ENCODE assay signal across 8 cellular contexts in genomic region chr13:20161275-20161950, GRCh38. TPM values are rescaled to one million over a fixed set of nuclear protein-coding genes. Genes with fewer than 3 reads are reported as not detected.
DNase-seq lines count a peak whose midpoint lies in the region; ATAC-seq, FAIRE-seq and TF ChIP-seq lines count a peak whose summit lies in the region.

No MANE protein-coding gene starts in this region.

- WGBS in lung, 2 donors: 4 to 5% methylated on average over 55 to 79 of the region's 79 CpGs

- H3K4me3 Mint-ChIP-seq in astrocyte (ENCODE audit: unreplicated experiment): peak overlapping the region; percentile 45
- peak overlapping the region; percentile 80 to 84 for H3K4me3 Mint-ChIP-seq in stimulated activated naive B cell treated with anti-CD40 and anti-IgM and Interleukin-4, amounts not matched to agents 10 μg/mL and 1 μg/mL and 100 μg/mL, for 72 hours

- no peak for DNase-seq in HFF-Myc (ENCODE audit: extremely low read depth, low read depth)
- no peak for DNase-seq in PC-3
- no peak for DNase-seq in astrocyte (ENCODE audit: low read depth)
- no peak for DNase-seq in lung (ENCODE audit: low spot score)
- DNase-seq in stimulated activated naive B cell treated with anti-CD40 and anti-IgM and Interleukin-4, amounts not matched to agents 10 μg/mL and 1 μg/mL and 100 μg/mL, for 72 hours: peak; percentile 58
- no peak for DNase-seq in NCI-H128 (lab: John Stamatoyannopoulos, UW; ENCODE audit: unreplicated experiment)
- no peak for DNase-seq in GM12892 (ENCODE audit: insufficient read length)

- H3K79me2 ChIP-seq in PC-3 (ENCODE audit: low read length): no peaks in the 10 kb centered on the region
- H3K79me2 ChIP-seq in astrocyte (ENCODE audit: insufficient read depth, low read length): no peaks in the 10 kb centered on the region

- H3K9ac ChIP-seq in PC-3 (ENCODE audit: low read length) (no peak overlapping the region), astrocyte (ENCODE audit: low read length) (no peak overlapping the region)

- no peaks in the 10 kb centered on the region for H3K9me3 ChIP-seq in PC-3 (ENCODE audit: low read length)
- H3K9me3 ChIP-seq in astrocyte (ENCODE audit: insufficient read depth, low read depth, low read length): no peaks in the 10 kb centered on the region
- no peaks in the 10 kb centered on the region for H3K9me3 ChIP-seq in lung (ENCODE audit: control insufficient read depth in 2 of 2, insufficient read depth in 1 of 2, low read length in 1 of 2)

- no peaks in the 10 kb centered on the region for H3K9me2 ChIP-seq in PC-3 (replicated peaks; ENCODE audit: low read length)

- POLR2A ChIA-PET in PC-3 (lab: Charles Lee; ENCODE audit: unreplicated experiment): no interaction called here

- no peak overlapping the region; the same call in 1 of the 2 replicates for H2AFZ ChIP-seq in PC-3 (ENCODE audit: low read length)
- H2AFZ ChIP-seq in astrocyte (ENCODE audit: low read depth, low read length): peak overlapping the region; percentile 54

- no peak overlapping the region for H3K27ac Mint-ChIP-seq in astrocyte (ENCODE audit: unreplicated experiment)
- peak overlapping the region; percentile 85 for H3K27ac Mint-ChIP-seq in stimulated activated naive B cell treated with anti-CD40 and anti-IgM and Interleukin-4, amounts not matched to agents 10 μg/mL and 1 μg/mL and 100 μg/mL, for 72 hours

- H3K9me3 Mint-ChIP-seq in astrocyte (ENCODE audit: unreplicated experiment): peaks cover 4% of the 10 kb centered on the region
- no peaks in the 10 kb centered on the region for H3K9me3 Mint-ChIP-seq in stimulated activated naive B cell treated with anti-CD40 and anti-IgM and Interleukin-4, amounts not matched to agents 10 μg/mL and 1 μg/mL and 100 μg/mL, for 72 hours

- H3K4me2 ChIP-seq in PC-3 (ENCODE audit: low read length) (peak overlapping the region; percentile 98), astrocyte (ENCODE audit: low read length) (peak overlapping the region; percentile 86)

- H3K27ac ChIP-seq in PC-3 (ENCODE audit: low read length) (no peak overlapping the region), astrocyte (ENCODE audit: low read depth, low read length) (no peak overlapping the region), lung (ENCODE audit: low read depth in 1 of 2, low read length in 1 of 2) (peak overlapping the region in 1 of 2 donors; percentile 88)

- peaks cover 7% of the 10 kb centered on the region; the same call in 1 of the 2 replicates for H3K27me3 ChIP-seq in PC-3 (ENCODE audit: low read length)
- peaks cover 44% of the 10 kb centered on the region for H3K27me3 ChIP-seq in astrocyte (ENCODE audit: insufficient read depth, low read length)
- H3K27me3 ChIP-seq in lung (ENCODE audit: control insufficient read depth, insufficient read depth): no peaks in the 10 kb centered on the region

- H3K36me3 Mint-ChIP-seq in astrocyte (ENCODE audit: low read depth, unreplicated experiment): no peaks in the 10 kb centered on the region
- H3K36me3 Mint-ChIP-seq in stimulated activated naive B cell treated with anti-CD40 and anti-IgM and Interleukin-4, amounts not matched to agents 10 μg/mL and 1 μg/mL and 100 μg/mL, for 72 hours: no peaks in the 10 kb centered on the region

- TF ChIP-seq CTCF in GM12875 (IDR thresholded peaks at IDR 0.05; ENCODE audit: borderline replicate concordance, insufficient read depth, low read depth, low read length) (no peak), HFF-Myc (IDR thresholded peaks at IDR 0.05; ENCODE audit: low read depth, low read length, missing control alignments) (no peak), PC-3 (conservative IDR thresholded peaks at IDR 0.05; ENCODE audit: low read depth, low read length) (no peak), astrocyte (IDR thresholded peaks at IDR 0.05; ENCODE audit: insufficient read depth, low read depth, low read length) (no peak), lung (IDR thresholded peaks at IDR 0.05; ENCODE audit: control extremely low read depth, extremely low read depth) (no peak)

- H3K27me3 Mint-ChIP-seq in astrocyte (ENCODE audit: low read depth, unreplicated experiment): peaks cover 41% of the 10 kb centered on the region
- H3K27me3 Mint-ChIP-seq in stimulated activated naive B cell treated with anti-CD40 and anti-IgM and Interleukin-4, amounts not matched to agents 10 μg/mL and 1 μg/mL and 100 μg/mL, for 72 hours: peaks cover 13 to 27% of the 10 kb centered on the region in 2 donors

- FAIRE-seq in astrocyte (lab: Jason Lieb, UNC): no peak
- FAIRE-seq in GM12892 (lab: Jason Lieb, UNC): no peak

- CTCF ChIA-PET in PC-3 (lab: Charles Lee): no interaction called here

- TF ChIP-seq POLR2A in GM12892 (IDR thresholded peaks at IDR 0.05; ENCODE audit: low read depth, low read length): no peak

- H4K20me1 ChIP-seq in PC-3 (ENCODE audit: low read length): no peaks in the 10 kb centered on the region
- no peaks in the 10 kb centered on the region for H4K20me1 ChIP-seq in astrocyte (ENCODE audit: insufficient read depth, low read length)

- H3K4me1 ChIP-seq in PC-3 (ENCODE audit: insufficient read depth, low read length) (peaks cover 24% of the 10 kb centered on the region), astrocyte (ENCODE audit: insufficient read depth, low read length) (peaks cover 5% of the 10 kb centered on the region), lung (ENCODE audit: control insufficient read depth in 2 of 2, insufficient read depth in 2 of 2, low read length in 2 of 2) (peaks cover 4 to 13% of the 10 kb centered on the region in 2 donors)

- ATAC-seq in PC-3: no peak
- ATAC-seq in lung (ENCODE audit: insufficient read depth, low FRiP score): peak; percentile 22
- peak; percentile 70 to 74 for ATAC-seq in stimulated activated naive B cell treated with anti-CD40 and anti-IgM and Interleukin-4, amounts not matched to agents 10 μg/mL and 1 μg/mL and 100 μg/mL, for 72 hours (replicated peaks)

- H3F3A ChIP-seq in PC-3 (ENCODE audit: low read length, unreplicated experiment): no peaks in the 10 kb centered on the region

- peaks cover 5% of the 10 kb centered on the region for H3K4me1 Mint-ChIP-seq in astrocyte (ENCODE audit: low read depth, unreplicated experiment)
- peaks cover 12% of the 10 kb centered on the region in 2 donors for H3K4me1 Mint-ChIP-seq in stimulated activated naive B cell treated with anti-CD40 and anti-IgM and Interleukin-4, amounts not matched to agents 10 μg/mL and 1 μg/mL and 100 μg/mL, for 72 hours

- H3K4me3 ChIP-seq in GM12875 (ENCODE audit: low read depth, low read length): peak overlapping the region; percentile 53
- peak overlapping the region; percentile 37 for H3K4me3 ChIP-seq in HFF-Myc (replicated peaks; ENCODE audit: low read depth, low read length)
- H3K4me3 ChIP-seq in PC-3 (ENCODE audit: low read length): peak overlapping the region; percentile 80
- H3K4me3 ChIP-seq in astrocyte (ENCODE audit: insufficient read depth, low read depth, low read length): peak overlapping the region; percentile 55
- no peak overlapping the region for H3K4me3 ChIP-seq in lung

- H3K36me3 ChIP-seq in PC-3 (ENCODE audit: low read depth, low read length) (no peaks in the 10 kb centered on the region), astrocyte (ENCODE audit: insufficient read depth, low read length) (no peaks in the 10 kb centered on the region), lung (ENCODE audit: control insufficient read depth in 2 of 2, insufficient read depth in 2 of 2, low read length in 2 of 2) (no peaks in the 10 kb centered on the region)

- intact Hi-C loops in PC-3 (cut with micrococcal nuclease): loop anchor here (5.0 kb wide), 1 partner anchor 179 kb away; no protein-coding TSS in a partner anchor

- no TSS peak for BruUV-seq in PC-3 (replicated peaks; lab: Mats Ljungman, UMichigan)

RNA-seq across cellular contexts. Expression of gene GJA3, which starts 0.6 kb away (rescaled TPM):
- total RNA-seq in PC-3 (2014; rRNA removed) (0.55 and 1.2 TPM in 2 replicates), astrocyte (0.59 and 0.72 TPM in 2 replicates), lung (under 1 TPM in 1 of 2 donors, not detected in 1; 0.31 TPM)
- polyA plus RNA-seq in lung: under 1 TPM; 0.02 to 0.03 TPM
- polyA plus RNA-seq in GM12892 (2012; ENCODE audit: missing spikeins): 0.06 TPM

RNA-seq across cellular contexts. Expression of gene GJB2, which starts 31.3 kb away (rescaled TPM):
- total RNA-seq in PC-3 (2014; rRNA removed): 46.5 and 53.0 TPM in 2 replicates
- total RNA-seq in astrocyte: 4.6 and 23.2 TPM in 2 replicates
- 1 to 10 TPM; 1.4 to 1.5 TPM for total RNA-seq in lung
- polyA plus RNA-seq in lung: 1 to 10 TPM in 1 of 2 donors, under 1 TPM in 1; 0.71 to 7.2 TPM
- polyA plus RNA-seq in GM12892 (2012; ENCODE audit: missing spikeins): 0.15 TPM
